1 cellular context compared by ENCODE assay signal in the genomic region with DNA sequence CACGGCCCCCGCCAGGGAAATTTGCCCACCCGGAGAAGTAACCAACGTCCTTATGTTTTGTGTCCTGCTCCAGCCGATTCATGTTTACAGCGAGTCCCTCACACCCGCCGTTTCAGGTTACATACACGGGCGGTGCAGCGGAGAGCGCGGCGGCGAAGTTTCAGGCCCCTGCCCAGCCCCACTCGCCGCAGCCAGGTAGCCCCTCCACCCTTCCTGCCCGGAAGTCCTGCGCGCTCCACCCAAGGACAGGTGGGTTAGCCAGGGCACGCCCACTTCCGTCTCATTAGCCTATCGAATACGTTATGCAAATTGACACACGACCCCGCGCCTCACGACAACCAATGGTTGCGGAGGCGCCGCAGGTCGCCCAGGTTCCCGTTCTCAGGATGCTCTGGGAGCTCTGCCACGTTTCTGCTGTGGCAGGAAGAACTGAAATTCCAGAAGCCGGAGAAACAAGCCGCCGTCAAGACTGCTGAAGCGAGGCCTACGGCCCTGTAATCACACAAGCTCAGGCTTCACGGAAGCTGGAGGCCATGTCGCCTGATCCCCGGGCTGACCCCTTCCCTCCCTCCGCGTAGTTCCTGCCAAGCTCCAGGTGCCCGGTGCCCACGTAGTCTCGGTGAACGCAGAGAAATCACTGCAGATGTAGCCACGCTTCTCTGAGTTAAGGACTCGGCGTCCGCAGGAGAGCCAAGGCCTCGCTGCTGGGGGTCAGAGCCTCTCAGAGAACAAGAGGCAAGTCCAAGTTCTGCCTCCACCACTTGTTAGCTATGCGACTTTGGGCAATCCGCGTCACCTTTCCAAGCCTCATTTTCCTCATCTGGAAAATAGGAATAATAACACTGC.
A peak's percentile ranks its signal among the peaks of the same experiment; 100 is the strongest.
TF ChIP-seq lines count a peak whose summit lies in the region.

No MANE protein-coding gene starts in this region.

TF ChIP-seq in GM12878, 131 proteins besides CTCF, POLR2A, EP300 and RAD21 (continued from another document):
- TF ChIP-seq EGR1 (IDR thresholded peaks at IDR 0.05; ENCODE audit: borderline replicate concordance in 1 of 2, low read depth in 2 of 2, low read length in 2 of 2) (0 out of 3 replicates have a peak, but pooled peaks of 1 of the 2 experiments have one; percentile 5), ZNF622 (IDR thresholded peaks at IDR 0.05) (no peak), GABPA (IDR thresholded peaks at IDR 0.05; ENCODE audit: low read depth) (0 out of 2 replicates have a peak, but pooled peaks have one; percentile 28), SP1 (IDR thresholded peaks at IDR 0.05; ENCODE audit: low read depth, low read length) (peak; percentile 62), MTA2 (IDR thresholded peaks at IDR 0.05; ENCODE audit: low read depth) (no peak), SRF (IDR thresholded peaks at IDR 0.05; ENCODE audit: low read depth in 2 of 2, low read length in 2 of 2) (peak; percentile 77 to 87)
